Comparison of ENCODE assay signal across 9 cellular contexts in genomic region chr3:197508924-197509775, GRCh38. TPM values are rescaled to one million over a fixed set of nuclear protein-coding genes. Genes with fewer than 3 reads are reported as not detected.
A peak's percentile ranks its signal among the peaks of the same experiment; 100 is the strongest.
DNase-seq lines count a peak whose midpoint lies in the region; ATAC-seq and TF ChIP-seq lines count a peak whose summit lies in the region.
"Had no signal": no experiment of that assay in that cellular context is flagged by ENCODE, and none has a peak within 500 bp of the region (broad histone marks: within the 10 kb centered on the region; RNA-seq: fewer than 3 reads in every experiment).

No MANE protein-coding gene starts in this region.

- no peak for TF ChIP-seq CTCF in CD8-positive, alpha-beta T cell (IDR thresholded peaks at IDR 0.05)
- TF ChIP-seq CTCF in WERI-Rb-1 (IDR thresholded peaks at IDR 0.05; ENCODE audit: low read depth, low read length) (no peak), hepatocyte (IDR thresholded peaks at IDR 0.05; ENCODE audit: poor library complexity) (no peak)

- peak overlapping the region; percentile 71 for H3K4me3 Mint-ChIP-seq in CD8-positive, alpha-beta T cell

- no peaks in the 10 kb centered on the region for H3K27me3 ChIP-seq in CD8-positive, alpha-beta T cell (ENCODE audit: insufficient read depth, low read length)
- H3K27me3 ChIP-seq in WERI-Rb-1 (ENCODE audit: insufficient read depth, low read depth, severe bottlenecking) (no peaks in the 10 kb centered on the region), hepatocyte (no peaks in the 10 kb centered on the region)

- no peaks in the 10 kb centered on the region for H3K79me2 ChIP-seq in hepatocyte

- intact Hi-C loops in CD8-positive, alpha-beta T cell (cut with DNase I, micrococcal nuclease): no loop called here
- intact Hi-C loops in sciatic nerve (cut with DNase I): no loop called here

- no peaks in the 10 kb centered on the region for H3K9me2 ChIP-seq in hepatocyte (replicated peaks; ENCODE audit: insufficient read depth)

- WGBS in hepatocyte (ENCODE audit: low lambda C conversion rate, missing lambda C conversion rate): 92% methylated on average over 27 of the region's 27 CpGs

- peak overlapping the region; percentile 50 for H2AFZ ChIP-seq in hepatocyte

- H3K9me3 Mint-ChIP-seq in CD8-positive, alpha-beta T cell: no peaks in the 10 kb centered on the region
- H3K9me3 Mint-ChIP-seq: activated T-helper 1 cell treated with anti-CD3 and anti-CD28 coated beads, Interleukin-12 subunit alpha, Interleukin-12 subunit beta, Interleukin-2, Interleukin-4 antibody, amounts not matched to agents 30 ng/mL and 10 ng/mL and 1 ng/mL, durations not matched to agents 14 hours and 24 hours and 36 hours had no signal

- POLR2A ChIA-PET in CD8-positive, alpha-beta T cell (lab: Charles Lee): interaction anchor here (0.8 kb wide), 1 partner anchor 256 kb away, joined by 3 read pairs; no protein-coding TSS in a partner anchor

- no peak for TF ChIP-seq POLR2A in GM18505 (IDR thresholded peaks at IDR 0.05; ENCODE audit: borderline replicate concordance, extremely low read depth, insufficient read depth, insufficient read length)

- ATAC-seq in CD8-positive, alpha-beta T cell: no peak
- ATAC-seq in sciatic nerve: peak; percentile 29
- ATAC-seq in GM18505 (IDR thresholded peaks at IDR 0.05; ENCODE audit: unreplicated experiment): no peak

- H3K9me3 ChIP-seq in CD8-positive, alpha-beta T cell (ENCODE audit: low read length): no peaks in the 10 kb centered on the region
- no peaks in the 10 kb centered on the region for H3K9me3 ChIP-seq in WERI-Rb-1 (ENCODE audit: severe bottlenecking)
- no peaks in the 10 kb centered on the region for H3K9me3 ChIP-seq in hepatocyte (ENCODE audit: low read depth)

- no peaks in the 10 kb centered on the region for H3K27me3 Mint-ChIP-seq in CD8-positive, alpha-beta T cell (ENCODE audit: low read depth)

- H3K27ac Mint-ChIP-seq in CD8-positive, alpha-beta T cell: no peak overlapping the region

- H3K36me3 Mint-ChIP-seq in CD8-positive, alpha-beta T cell: peaks cover 22% of the 10 kb centered on the region

- no peak for DNase-seq in CD8-positive, alpha-beta T cell
- no peak for DNase-seq in WERI-Rb-1
- no peak for DNase-seq in hepatocyte (ENCODE audit: low spot score)
- no peak for DNase-seq in sciatic nerve (ENCODE audit: low spot score)
- no peak for DNase-seq in NCI-H510A treated with DMSO at 0.1 percent for 48 hours (lab: John Stamatoyannopoulos, UW)
- no peak for DNase-seq in NCI-H1092 treated with DMSO at 0.1 percent for 48 hours (lab: John Stamatoyannopoulos, UW)
- no peak for DNase-seq in KBM-7

- H3K36me3 ChIP-seq in CD8-positive, alpha-beta T cell (ENCODE audit: insufficient read depth, low read length): peaks cover 14% of the 10 kb centered on the region
- H3K36me3 ChIP-seq in WERI-Rb-1: no peaks in the 10 kb centered on the region
- no peaks in the 10 kb centered on the region for H3K36me3 ChIP-seq in hepatocyte (replicated peaks; ENCODE audit: insufficient read depth, low read depth)

- peak overlapping the region; percentile 42 for H3K4me3 ChIP-seq in CD8-positive, alpha-beta T cell (ENCODE audit: low read depth, low read length)
- H3K4me3 ChIP-seq in WERI-Rb-1 (ENCODE audit: low read depth, low read length) (no peak overlapping the region), hepatocyte (no peak overlapping the region)

- H3K4me1 Mint-ChIP-seq in CD8-positive, alpha-beta T cell (ENCODE audit: low read depth): peaks cover 4% of the 10 kb centered on the region

- no peaks in the 10 kb centered on the region for H4K20me1 ChIP-seq in hepatocyte (ENCODE audit: insufficient read depth, poor library complexity, severe bottlenecking)

- H3K27ac ChIP-seq in CD8-positive, alpha-beta T cell (ENCODE audit: low read depth, low read length): no peak overlapping the region
- H3K27ac ChIP-seq in WERI-Rb-1 (peak overlapping the region; percentile 84), hepatocyte (no peak overlapping the region)

- peaks cover 3% of the 10 kb centered on the region for H3K4me1 ChIP-seq in CD8-positive, alpha-beta T cell (ENCODE audit: insufficient read depth, low read length)
- peaks cover 19% of the 10 kb centered on the region for H3K4me1 ChIP-seq in hepatocyte (ENCODE audit: insufficient read depth)

- in situ Hi-C loops in KBM-7 (cut with MboI; ENCODE audit: low pct_unique_long_range_greater_than_20kb, low sequenced_read_pairs): loop anchor here (25.0 kb wide), 1 partner anchor 522 kb away; no protein-coding TSS in a partner anchor

- H3K4me2 ChIP-seq in hepatocyte: peak overlapping the region; percentile 84

- CTCF ChIA-PET in CD8-positive, alpha-beta T cell (lab: Charles Lee): interaction anchor here (0.6 to 6.6 kb wide), 27 partner anchors 8 to 305 kb away, joined by 3 to 75 read pairs (median 4); no protein-coding TSS in a partner anchor

RNA-seq across cellular contexts. Expression of gene BDH1, which starts 46.6 kb away (rescaled TPM):
- 10 to 100 TPM; 13.6 to 14.0 TPM for total RNA-seq in CD8-positive, alpha-beta T cell
- total RNA-seq in hepatocyte (62.9 and 64.2 TPM in 2 replicates), sciatic nerve (9.7 TPM)
- 40.3 and 61.8 TPM in 2 replicates for polyA plus RNA-seq in hepatocyte
